In the genomic region with DNA sequence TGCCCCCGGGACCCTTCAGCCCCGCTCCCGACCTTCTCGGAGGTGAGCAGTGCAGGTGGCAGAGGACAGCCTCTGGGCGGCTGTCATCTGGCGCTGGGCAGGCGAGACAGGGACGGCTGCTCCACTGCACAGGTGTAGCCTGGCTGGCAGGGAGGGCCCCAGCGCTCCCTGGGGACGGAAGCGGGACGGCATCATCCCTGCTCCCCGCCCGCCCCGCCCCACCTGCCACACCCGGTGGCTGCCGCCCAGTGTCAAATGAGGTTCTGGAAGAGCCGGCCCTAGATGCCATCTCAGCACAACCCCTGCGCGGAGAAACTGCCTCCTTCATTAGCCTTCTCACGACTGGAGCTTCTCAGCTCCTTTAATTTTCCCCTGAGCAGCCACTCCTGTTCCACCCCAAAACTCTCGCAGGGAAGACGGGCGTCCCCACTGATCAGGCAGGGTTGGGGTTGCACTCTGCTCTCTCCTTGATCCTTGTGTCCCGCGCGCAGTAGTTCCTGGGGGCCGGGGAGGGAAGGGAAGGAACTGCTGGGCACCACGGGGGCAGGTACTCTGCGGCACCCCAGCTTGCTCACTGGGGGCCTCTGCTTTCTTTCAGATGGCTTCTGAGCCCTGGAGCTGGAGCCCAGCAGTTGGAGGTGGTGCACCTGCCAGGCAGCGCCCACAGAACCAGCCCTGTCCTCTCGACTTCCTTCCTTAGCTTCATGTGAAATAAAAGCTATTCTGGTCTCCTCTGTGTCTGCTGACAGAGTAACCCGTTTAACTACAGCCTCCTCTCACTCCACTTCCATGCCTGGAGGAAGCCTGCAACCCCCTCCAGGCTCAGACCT, we compare ENCODE assay signal across 8 cellular contexts. TPM values are rescaled to one million over a fixed set of nuclear protein-coding genes. Genes with fewer than 3 reads are reported as not detected.
DNase-seq lines count a peak whose midpoint lies in the region; ATAC-seq and TF ChIP-seq lines count a peak whose summit lies in the region.

No MANE protein-coding gene starts in this region.

- peaks cover 17% of the 10 kb centered on the region for H3K4me1 ChIP-seq in CD8-positive, alpha-beta T cell (ENCODE audit: insufficient read depth, low read length)
- peaks cover 17% of the 10 kb centered on the region for H3K4me1 ChIP-seq in effector memory CD4-positive, alpha-beta T cell (ENCODE audit: control insufficient read depth, insufficient read depth, low read length, poor library complexity, severe bottlenecking)
- peaks cover 15% of the 10 kb centered on the region for H3K4me1 ChIP-seq in psoas muscle
- no peaks in the 10 kb centered on the region for H3K4me1 ChIP-seq in BE2C

- peak overlapping the region; percentile 51 for H3K4me3 ChIP-seq in CD8-positive, alpha-beta T cell (ENCODE audit: low read depth, low read length)
- H3K4me3 ChIP-seq in effector memory CD4-positive, alpha-beta T cell (ENCODE audit: insufficient read depth, low read depth, low read length, poor library complexity, severe bottlenecking): peak overlapping the region; percentile 54
- H3K4me3 ChIP-seq in psoas muscle (peak overlapping the region; percentile 15), BE2C (ENCODE audit: low read depth, low read length) (no peak overlapping the region; the same call in 1 of the 2 replicates)

- POLR2A ChIA-PET in CD8-positive, alpha-beta T cell (lab: Charles Lee): interaction anchor here (0.6 to 3.3 kb wide), 11 partner anchors 10 to 108 kb away, joined by 3 to 19 read pairs (median 4); partner anchors contain the start of gene TMEM254

- peaks cover 3% of the 10 kb centered on the region for H3K9me3 Mint-ChIP-seq in CD8-positive, alpha-beta T cell
- peaks cover 4% of the 10 kb centered on the region for H3K9me3 Mint-ChIP-seq in T-helper 2 cell treated with Interferon-gamma antibody and Interleukin-4, amounts not matched to agents 5 μg/mL and 100 μg/mL, for 36 hours

- intact Hi-C loops in CD8-positive, alpha-beta T cell (cut with DNase I, micrococcal nuclease): loop anchor here (1.0 to 5.0 kb wide), 4 partner anchors 43 to 78 kb away; partner anchors contain the start of genes ANXA11 (in 1 of the 2) and TMEM254 (in 1 of the 2)
- intact Hi-C loops in psoas muscle (cut with DNase I): loop anchor here (2.0 kb wide), 1 partner anchor 76 kb away; no protein-coding TSS in a partner anchor

- TF ChIP-seq CTCF in CD8-positive, alpha-beta T cell (IDR thresholded peaks at IDR 0.05): no peak
- TF ChIP-seq CTCF in psoas muscle (IDR thresholded peaks at IDR 0.05) (no peak), BE2C (IDR thresholded peaks at IDR 0.05; ENCODE audit: low read depth, low read length) (no peak)

- peak; percentile 60 for ATAC-seq in CD8-positive, alpha-beta T cell
- ATAC-seq in GM21390 (IDR thresholded peaks at IDR 0.05; ENCODE audit: unreplicated experiment) (peak; percentile 58), psoas muscle (peak; percentile 50 to 65 (median 60))

- peaks cover 17% of the 10 kb centered on the region for H3K4me1 Mint-ChIP-seq in CD8-positive, alpha-beta T cell (ENCODE audit: low read depth)
- H3K4me1 Mint-ChIP-seq in T-helper 2 cell treated with Interferon-gamma antibody and Interleukin-4, amounts not matched to agents 5 μg/mL and 100 μg/mL, for 36 hours (ENCODE audit: low read depth): peaks cover 14% of the 10 kb centered on the region

- whole genome bisulfite sequencing in psoas muscle, 3 donors: 26 to 32% (median 28%) methylated on average over 21 to 33 of the region's 33 CpGs

- peaks cover 7% of the 10 kb centered on the region for H3K27me3 Mint-ChIP-seq in CD8-positive, alpha-beta T cell (ENCODE audit: low read depth)
- peaks cover 8% of the 10 kb centered on the region for H3K27me3 Mint-ChIP-seq in T-helper 2 cell treated with Interferon-gamma antibody and Interleukin-4, amounts not matched to agents 5 μg/mL and 100 μg/mL, for 36 hours (ENCODE audit: low read depth)

- H3K36me3 Mint-ChIP-seq in CD8-positive, alpha-beta T cell: peaks cover 13% of the 10 kb centered on the region
- H3K36me3 Mint-ChIP-seq in T-helper 2 cell treated with Interferon-gamma antibody and Interleukin-4, amounts not matched to agents 5 μg/mL and 100 μg/mL, for 36 hours (ENCODE audit: low read depth): peaks cover 18% of the 10 kb centered on the region

- DNase-seq in CD8-positive, alpha-beta T cell: peak in 5 of 7 experiments; percentile 16 to 64 (median 29)
- DNase-seq in HT-29 (ENCODE audit: low spot score) (peak; percentile 68), psoas muscle (peak; percentile 45 to 65), BE2C (no peak), mesenteric fat pad (ENCODE audit: low spot score) (no peak)
- no peak for DNase-seq in T-helper 2 cell treated with Interferon-gamma antibody and Interleukin-4, amounts not matched to agents 5 μg/mL and 100 μg/mL, for 36 hours (ENCODE audit: low spot score)
- peak in 1 of 3 donors; percentile 6 for DNase-seq in effector memory CD4-positive, alpha-beta T cell

- CTCF ChIA-PET in CD8-positive, alpha-beta T cell (lab: Charles Lee): interaction anchor here (0.7 to 8.9 kb wide), 25 partner anchors 9 to 117 kb away, joined by 3 to 125 read pairs (median 5); no protein-coding TSS in a partner anchor

- H3K27ac ChIP-seq in CD8-positive, alpha-beta T cell (ENCODE audit: low read depth, low read length): no peak overlapping the region
- no peak overlapping the region for H3K27ac ChIP-seq in effector memory CD4-positive, alpha-beta T cell (ENCODE audit: insufficient read depth, low read length, poor library complexity, severe bottlenecking)
- no peak overlapping the region for H3K27ac ChIP-seq in psoas muscle

- peak overlapping the region; percentile 83 for H3K4me3 Mint-ChIP-seq in CD8-positive, alpha-beta T cell
- H3K4me3 Mint-ChIP-seq in T-helper 2 cell treated with Interferon-gamma antibody and Interleukin-4, amounts not matched to agents 5 μg/mL and 100 μg/mL, for 36 hours: peak overlapping the region; percentile 80

- H3K27me3 ChIP-seq in CD8-positive, alpha-beta T cell (ENCODE audit: insufficient read depth, low read length): no peaks in the 10 kb centered on the region
- H3K27me3 ChIP-seq in effector memory CD4-positive, alpha-beta T cell (replicated peaks; ENCODE audit: control insufficient read depth, insufficient read depth, low read length, poor library complexity, severe bottlenecking): no peaks in the 10 kb centered on the region
- H3K27me3 ChIP-seq in psoas muscle (ENCODE audit: insufficient read depth in 3 of 3, low read length in 2 of 3) (no peaks in the 10 kb centered on the region), BE2C (no peaks in the 10 kb centered on the region)

- no peaks in the 10 kb centered on the region for H3K36me3 ChIP-seq in CD8-positive, alpha-beta T cell (ENCODE audit: insufficient read depth, low read length)
- peaks cover under 1% of the 10 kb centered on the region for H3K36me3 ChIP-seq in effector memory CD4-positive, alpha-beta T cell (ENCODE audit: control insufficient read depth, insufficient read depth, low read length)
- H3K36me3 ChIP-seq in psoas muscle (ENCODE audit: insufficient read depth in 1 of 2, low read depth in 1 of 2): peaks cover 0 to 8% of the 10 kb centered on the region in 2 donors
- no peaks in the 10 kb centered on the region for H3K36me3 ChIP-seq in BE2C

- H3K27ac Mint-ChIP-seq in CD8-positive, alpha-beta T cell: peak overlapping the region; percentile 75
- H3K27ac Mint-ChIP-seq in T-helper 2 cell treated with Interferon-gamma antibody and Interleukin-4, amounts not matched to agents 5 μg/mL and 100 μg/mL, for 36 hours: peak overlapping the region; percentile 66

- H3K9me3 ChIP-seq in CD8-positive, alpha-beta T cell (ENCODE audit: low read length): peaks cover 2% of the 10 kb centered on the region
- no peaks in the 10 kb centered on the region for H3K9me3 ChIP-seq in effector memory CD4-positive, alpha-beta T cell (ENCODE audit: control insufficient read depth, low read length)
- H3K9me3 ChIP-seq in psoas muscle (peaks cover 2% of the 10 kb centered on the region), BE2C (no peaks in the 10 kb centered on the region)

RNA-seq across cellular contexts. Expression of gene PLAC9, which starts 12.0 kb away (rescaled TPM):
- total RNA-seq in CD8-positive, alpha-beta T cell: not detected
- not detected in 2 replicates for total RNA-seq in HT-29 (2014; rRNA removed; shearing (Covaris generic))
- total RNA-seq in psoas muscle (10 to 100 TPM in 1 of 4 donors, 1 to 10 TPM in 3; 5.4 to 14.6 (median 8.8) TPM), mesenteric fat pad (94.2 TPM)
- polyA plus RNA-seq in psoas muscle: 1 to 10 TPM; 8.5 to 9.5 (median 9.4) TPM
- not detected for polyA plus RNA-seq in BE2C (2012; ENCODE audit: insufficient read depth, insufficient read length, low read depth)

Comparison
In these comparisons a context has a peak if more than half of its experiments do, and no peak if none do; other contexts are left out.
1. DNase-seq: peak in CD8-positive, alpha-beta T cell (5 of 7), HT-29 (single experiment) and psoas muscle (2 of 2); none in T-helper 2 cell treated with Interferon-gamma antibody and Interleukin-4, amounts not matched to agents 5 μg/mL and 100 μg/mL, for 36 hours (single experiment), BE2C (single experiment) and mesenteric fat pad (single experiment).
2. Peak in every context shown above with its lines, with median percentiles within 50 percentile points of each other: ATAC-seq.